Comparison of ENCODE assay signal across 17 cellular contexts in the genomic region with DNA sequence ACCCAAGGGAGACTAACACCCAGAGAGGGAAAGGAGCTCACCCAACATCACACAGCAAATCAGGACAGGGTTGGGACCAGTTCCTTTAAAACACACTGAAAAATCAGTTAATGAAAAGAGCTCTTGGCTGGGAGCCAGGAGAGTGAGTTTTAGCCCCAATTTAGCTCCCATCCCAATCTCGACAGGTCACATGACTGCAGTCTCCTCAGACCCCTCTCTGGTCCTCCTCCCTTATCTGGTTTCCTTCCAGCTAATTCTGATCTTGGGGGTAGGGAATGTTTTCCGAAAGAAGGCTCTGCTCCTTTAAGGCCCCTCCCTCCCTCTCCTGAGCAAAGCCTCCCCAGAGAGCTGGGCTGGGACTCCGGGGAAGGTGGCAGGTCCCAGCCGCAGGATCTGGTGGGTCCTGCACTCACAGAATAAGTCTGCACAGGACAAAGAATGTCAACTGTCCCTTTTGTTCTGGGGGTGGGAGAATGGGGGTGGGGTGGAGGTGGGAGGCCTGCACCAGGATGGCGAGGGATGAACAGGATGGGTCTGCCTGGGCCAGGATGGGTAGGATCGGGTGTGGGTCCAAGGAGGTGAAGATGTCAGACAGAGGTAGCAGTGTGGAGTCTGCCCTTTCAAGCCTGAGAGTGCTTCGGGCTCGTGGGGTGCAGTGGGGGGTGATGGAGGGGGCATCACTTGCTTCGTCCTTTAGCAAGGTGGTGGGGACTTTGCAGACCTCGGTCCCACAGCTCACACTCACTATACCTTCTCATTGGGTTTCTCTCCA. TPM values are rescaled to one million over a fixed set of nuclear protein-coding genes. Genes with fewer than 3 reads are reported as not detected.
DNase-seq lines count a peak whose midpoint lies in the region; ATAC-seq and TF ChIP-seq lines count a peak whose summit lies in the region.
"Had no signal": no experiment of that assay in that cellular context is flagged by ENCODE, and none has a peak within 500 bp of the region (broad histone marks: within the 10 kb centered on the region; RNA-seq: fewer than 3 reads in every experiment).

No MANE protein-coding gene starts in this region.

- no peak overlapping the region for H3K14ac ChIP-seq in trophoblast cell (ENCODE audit: low read length)

- no peak overlapping the region for H4K12ac ChIP-seq in trophoblast cell (ENCODE audit: low read depth, low read length)

- H2BK12ac ChIP-seq in trophoblast cell (ENCODE audit: low read length) = peak overlapping the region; percentile 45

- H3K9me3 ChIP-seq in trophoblast cell (ENCODE audit: insufficient read depth, low read depth, low read length) = no peaks in the 10 kb centered on the region
- H3K9me3 ChIP-seq in Caco-2 = no peaks in the 10 kb centered on the region
- H3K9me3 ChIP-seq: prostate gland had no signal

- no peaks in the 10 kb centered on the region for H3K79me2 ChIP-seq in trophoblast cell (ENCODE audit: control insufficient read depth, insufficient read depth, low read length, poor library complexity)

- H3K4me1 Mint-ChIP-seq in brain (peaks cover 82% of the 10 kb centered on the region), Caco-2 (ENCODE audit: low read depth, unreplicated experiment) (no peaks in the 10 kb centered on the region)

- H2BK5ac ChIP-seq in trophoblast cell (ENCODE audit: low read depth, low read length, poor library complexity) = no peak overlapping the region

- H3K9ac ChIP-seq in trophoblast cell (ENCODE audit: low read length) = no peak overlapping the region

- H3K27ac Mint-ChIP-seq in brain (peak overlapping the region in 3 of 5 experiments; percentile 64 to 70 (median 68)), Caco-2 (ENCODE audit: unreplicated experiment) (no peak overlapping the region)

- BruUV-seq in Caco-2 (replicated peaks; lab: Mats Ljungman, UMichigan) = no TSS peak

- H4K91ac ChIP-seq in trophoblast cell (ENCODE audit: low read depth, low read length) = peak overlapping the region; percentile 12

- no peak overlapping the region for H3K27ac ChIP-seq in trophoblast cell (ENCODE audit: low read depth, low read length)
- H3K27ac ChIP-seq: dorsolateral prefrontal cortex, prostate gland had no signal

- POLR2A ChIA-PET in Caco-2 (lab: Charles Lee) = no interaction called here

- no peak overlapping the region for H4K8ac ChIP-seq in trophoblast cell (ENCODE audit: low read depth, low read length)

- intact Hi-C loops in Caco-2 (cut with micrococcal nuclease; ENCODE audit: unreplicated experiment) = no loop called here

- H3K4ac ChIP-seq in trophoblast cell (ENCODE audit: low read depth, low read length) = no peak overlapping the region

- CTCF ChIA-PET in Caco-2 (lab: Charles Lee) = no interaction called here

- H3K27me3 ChIP-seq in trophoblast cell (ENCODE audit: insufficient read depth, low read length) (no peaks in the 10 kb centered on the region), Caco-2 (replicated peaks; ENCODE audit: control insufficient read depth, insufficient read depth, low read length) (no peaks in the 10 kb centered on the region)
- H3K27me3 ChIP-seq: dorsolateral prefrontal cortex had no signal

- H2BK120ac ChIP-seq in trophoblast cell (ENCODE audit: insufficient read depth, low read length, poor library complexity) = no peak overlapping the region

- peak; percentile 57 for DNase-seq in activated CD8-positive, alpha-beta memory T cell treated with anti-CD3 and anti-CD28 coated beads for 24 hours
- DNase-seq in activated CD8-positive, alpha-beta memory T cell treated with anti-CD3 and anti-CD28 coated beads, Interleukin-2, amount 50 U/mL, for 4 hours = no peak
- DNase-seq in NCI-H69 (lab: John Stamatoyannopoulos, UW) = peak; percentile 17
- DNase-seq in trophoblast cell = no peak
- DNase-seq in NCI-H187 treated with DMSO at 0.1 percent for 48 hours (lab: John Stamatoyannopoulos, UW) = no peak
- DNase-seq in Caco-2 = no peak
- DNase-seq: activated CD4-positive, alpha-beta T cell treated with anti-CD3 and anti-CD28 coated beads, Interleukin-2, amount 50 U/mL, for 4 hours; amygdala; dorsolateral prefrontal cortex; KG1; midbrain; NCI-H2107; stimulated activated CD4-positive, alpha-beta T cell treated with anti-CD3 and anti-CD28 coated beads, Interleukin-1b, Interleukin-23, amount 100 ng/mL, for 48 hours; T-cell had no signal

- no peaks in the 10 kb centered on the region for H3K36me3 ChIP-seq in trophoblast cell (ENCODE audit: control insufficient read depth in 1 of 2, insufficient read depth in 2 of 2, low read length in 2 of 2)
- H3K36me3 ChIP-seq in Caco-2 (ENCODE audit: control insufficient read depth, insufficient read depth, low read length) = no peaks in the 10 kb centered on the region
- H3K36me3 ChIP-seq: prostate gland had no signal

- no peak overlapping the region for H3K23ac ChIP-seq in trophoblast cell (ENCODE audit: low read length)

- H3K9me3 Mint-ChIP-seq in brain (peaks cover 0 to 9% (median 0%) of the 10 kb centered on the region in 5 experiments), Caco-2 (ENCODE audit: unreplicated experiment) (no peaks in the 10 kb centered on the region)
- H3K9me3 Mint-ChIP-seq: T-cell had no signal

- H3K36me3 Mint-ChIP-seq in brain (no peaks in the 10 kb centered on the region), Caco-2 (ENCODE audit: insufficient read depth, unreplicated experiment) (no peaks in the 10 kb centered on the region)
- H3K36me3 Mint-ChIP-seq: T-cell had no signal

- TF ChIP-seq CTCF in brain (conservative IDR thresholded peaks at IDR 0.05) = no peak
- no peak for TF ChIP-seq CTCF in Caco-2 (IDR thresholded peaks at IDR 0.05; ENCODE audit: insufficient read depth in 1 of 2, low read depth in 1 of 2, low read length in 1 of 2, severe bottlenecking in 1 of 2, unreplicated experiment in 1 of 2)

- no peak overlapping the region for H3K4me2 ChIP-seq in trophoblast cell (ENCODE audit: low read length)

- ATAC-seq in HG02981 (IDR thresholded peaks at IDR 0.05; ENCODE audit: unreplicated experiment) = no peak
- ATAC-seq: T-cell had no signal

- H3K18ac ChIP-seq in trophoblast cell (ENCODE audit: low read length) = no peak overlapping the region

- peak overlapping the region; percentile 55 for H2AK5ac ChIP-seq in trophoblast cell (ENCODE audit: low read length)

- H3K27me3 Mint-ChIP-seq in brain (peaks cover 11% of the 10 kb centered on the region), Caco-2 (ENCODE audit: insufficient read depth, unreplicated experiment) (no peaks in the 10 kb centered on the region)
- H3K27me3 Mint-ChIP-seq: T-cell had no signal

- H2AFZ ChIP-seq in trophoblast cell (ENCODE audit: insufficient read depth, low read length, poor library complexity) = no peak overlapping the region

- WGBS in trophoblast cell (ENCODE audit: extremely low coverage, insufficient coverage, insufficient read length) = no CpG with 5 or more reads among the region's 10 CpGs

- H3K79me1 ChIP-seq in trophoblast cell (ENCODE audit: low read length) = peaks cover 4% of the 10 kb centered on the region

- H3K4me3 Mint-ChIP-seq in brain (peak overlapping the region in 1 of 5 experiments; percentile 49), Caco-2 (ENCODE audit: unreplicated experiment) (no peak overlapping the region)
- H3K4me3 Mint-ChIP-seq: T-cell had no signal

- H3K4me3 ChIP-seq in trophoblast cell (ENCODE audit: low read depth, low read length) = peak overlapping the region; percentile 16
- H3K4me3 ChIP-seq in Caco-2 (ENCODE audit: low read depth, low read length) = no peak overlapping the region
- H3K4me3 ChIP-seq: dorsolateral prefrontal cortex, prostate gland had no signal

- H3K4me1 ChIP-seq in trophoblast cell (ENCODE audit: control insufficient read depth in 1 of 2, insufficient read depth in 2 of 2, low read length in 2 of 2) = peaks cover 17 to 23% of the 10 kb centered on the region in 2 experiments
- H3K4me1 ChIP-seq in Caco-2 = no peaks in the 10 kb centered on the region
- H3K4me1 ChIP-seq: prostate gland had no signal

RNA-seq across cellular contexts. Expression of a gene that starts 57.3 kb away (rescaled TPM):
- 197 TPM for polyA plus RNA-seq in brain (ENCODE audit: insufficient read depth, low read depth, low replicate concordance)
- 137 and 143 TPM in 2 replicates for polyA plus RNA-seq in trophoblast cell (2013)
- total RNA-seq in Caco-2 (2022) = 40.6 and 42.1 TPM in 2 replicates

Comparison
In these comparisons a context has a peak if more than half of its experiments do, and no peak if none do; other contexts are left out.
1. DNase-seq: peak in activated CD8-positive, alpha-beta memory T cell treated with anti-CD3 and anti-CD28 coated beads for 24 hours (single experiment) and NCI-H69 (single experiment); none in activated CD8-positive, alpha-beta memory T cell treated with anti-CD3 and anti-CD28 coated beads, Interleukin-2, amount 50 U/mL, for 4 hours (single experiment), trophoblast cell (0 of 2), NCI-H187 treated with DMSO at 0.1 percent for 48 hours (single experiment) and Caco-2 (0 of 2).